In genomic region chr11:134036484-134037092, GRCh38 we compare ENCODE assay signal across 8 cellular contexts. TPM values are rescaled to one million over a fixed set of nuclear protein-coding genes. Genes with fewer than 3 reads are reported as not detected.
A peak's percentile ranks its signal among the peaks of the same experiment; 100 is the strongest.
DNase-seq lines count a peak whose midpoint lies in the region; TF ChIP-seq lines count a peak whose summit lies in the region.

No MANE protein-coding gene starts in this region.

- H3K9me3 Mint-ChIP-seq in mesothelial cell of epicardium: no peaks in the 10 kb centered on the region

- TF ChIP-seq POLR2A in vagina (IDR thresholded peaks at IDR 0.05): no peak

- H3K9me3 ChIP-seq in cardiac muscle cell (ENCODE audit: low read depth) (no peaks in the 10 kb centered on the region), vagina (no peaks in the 10 kb centered on the region)

- intact Hi-C loops in cardiac septum (cut with DNase I) (loop anchor here (2.0 kb wide), 1 partner anchor 90 kb away; no protein-coding TSS in a partner anchor), vagina (cut with DNase I) (no loop called here)

- H3K4me1 ChIP-seq in cardiac muscle cell (ENCODE audit: low read depth) (peaks cover 44% of the 10 kb centered on the region), vagina (peaks cover 55% of the 10 kb centered on the region)

- H3K27ac Mint-ChIP-seq in mesothelial cell of epicardium: peak overlapping the region; percentile 92

- DNase-seq in cardiac muscle cell (ENCODE audit: low read depth in 1 of 2, low spot score in 1 of 2) (no peak), cardiac septum (ENCODE audit: low spot score) (no peak), mesothelial cell of epicardium (ENCODE audit: low spot score in 2 of 2, unreplicated experiment in 2 of 2) (no peak), vagina (ENCODE audit: extremely low spot score in 2 of 2) (no peak), middle frontal gyrus (ENCODE audit: extremely low spot score, low spot score) (no peak), NCI-H1048 (lab: John Stamatoyannopoulos, UW) (no peak), COLO668 (lab: John Stamatoyannopoulos, UW; ENCODE audit: unreplicated experiment) (no peak)
- DNase-seq in central memory CD4-positive, alpha-beta T cell: peak; percentile 12

- H3K27me3 ChIP-seq in cardiac muscle cell (no peaks in the 10 kb centered on the region), vagina (no peaks in the 10 kb centered on the region)

- peaks cover 8% of the 10 kb centered on the region for H3K27me3 Mint-ChIP-seq in mesothelial cell of epicardium (ENCODE audit: low read depth)

- no peak for TF ChIP-seq CTCF in cardiac muscle cell (IDR thresholded peaks at IDR 0.05; ENCODE audit: low read depth, low read length)
- TF ChIP-seq CTCF in mesothelial cell of epicardium (IDR thresholded peaks at IDR 0.05; ENCODE audit: unreplicated experiment): no peak
- TF ChIP-seq CTCF in vagina (IDR thresholded peaks at IDR 0.05): no peak

- peaks cover 67% of the 10 kb centered on the region for H3K4me1 Mint-ChIP-seq in mesothelial cell of epicardium

- no peaks in the 10 kb centered on the region for H3K36me3 Mint-ChIP-seq in mesothelial cell of epicardium

- peak overlapping the region; percentile 84 for H3K4me3 Mint-ChIP-seq in mesothelial cell of epicardium

- H3K27ac ChIP-seq in cardiac muscle cell (peak overlapping the region; percentile 63), vagina (peak overlapping the region; percentile 98)

- H3K36me3 ChIP-seq in cardiac muscle cell (no peaks in the 10 kb centered on the region), vagina (no peaks in the 10 kb centered on the region)

- H3K4me3 ChIP-seq in cardiac muscle cell (peak overlapping the region; percentile 49), vagina (peak overlapping the region; percentile 60 to 61)

RNA-seq across cellular contexts. Expression of gene JAM3, which starts 32.3 kb away (rescaled TPM):
- total RNA-seq in cardiac muscle cell (36.6 and 38.2 TPM in 2 replicates), cardiac septum (46.5 TPM), mesothelial cell of epicardium (36.2 to 39.3 TPM (median 37.6 TPM) in 3 replicates), vagina (31.7 TPM)
- 49.0 and 51.3 TPM in 2 replicates for polyA plus RNA-seq in cardiac muscle cell
